ENCODE assay signal across 19 cellular contexts in genomic region chr6:121664199-121664598, GRCh38.
DNase-seq lines count a peak whose midpoint lies in the region; ATAC-seq and TF ChIP-seq lines count a peak whose summit lies in the region.
"Had no signal": no experiment of that assay in that cellular context is flagged by ENCODE, and none has a peak within 500 bp of the region (broad histone marks: within the 10 kb centered on the region; RNA-seq: fewer than 3 reads in every experiment).

No MANE protein-coding gene starts in this region.

- H3K27ac ChIP-seq in DND-41 (ENCODE audit: low read length): no peak overlapping the region
- no peak overlapping the region for H3K27ac ChIP-seq in HEK293 (ENCODE audit: extremely low read depth, low read depth, low read length)
- H3K27ac ChIP-seq in mesenchymal stem cell (ENCODE audit: low read length, poor library complexity, severe bottlenecking): no peak overlapping the region
- H3K27ac ChIP-seq in mammary epithelial cell (ENCODE audit: insufficient read depth, low read depth, low read length): no peak overlapping the region
- H3K27ac ChIP-seq in PC-9: no peak overlapping the region
- H3K27ac ChIP-seq: BLaER1 treated with 17β-estradiol and CSF1 and Interleukin-3, amounts not matched to agents 10 nM and 100 nM; HL-60 had no signal

- no peak overlapping the region for H3K4me3 Mint-ChIP-seq in activated T-helper 1 cell treated with anti-CD3 and anti-CD28 coated beads, Interleukin-12 subunit alpha, Interleukin-12 subunit beta, Interleukin-2, Interleukin-4 antibody, amounts not matched to agents 30 ng/mL and 10 ng/mL and 1 ng/mL, durations not matched to agents 14 hours and 24 hours and 36 hours
- H3K4me3 Mint-ChIP-seq: B cell; CD8-positive, alpha-beta T cell; HFFc6 had no signal

- no peak overlapping the region for H3K23ac ChIP-seq in mesenchymal stem cell (ENCODE audit: low read length in 2 of 2)

- H2AFZ ChIP-seq in DND-41 (ENCODE audit: low read depth, low read length): no peak overlapping the region
- no peak overlapping the region for H2AFZ ChIP-seq in mesenchymal stem cell (ENCODE audit: low read depth, low read length)
- no peak overlapping the region for H2AFZ ChIP-seq in mammary epithelial cell (ENCODE audit: low read depth, low read length)
- no peak overlapping the region for H2AFZ ChIP-seq in PC-9

- peaks cover 6% of the 10 kb centered on the region for H3K9me3 Mint-ChIP-seq in activated T-helper 1 cell treated with anti-CD3 and anti-CD28 coated beads, Interleukin-12 subunit alpha, Interleukin-12 subunit beta, Interleukin-2, Interleukin-4 antibody, amounts not matched to agents 30 ng/mL and 10 ng/mL and 1 ng/mL, durations not matched to agents 14 hours and 24 hours and 36 hours
- H3K9me3 Mint-ChIP-seq: CD8-positive, alpha-beta T cell; HFFc6 had no signal

- dilution Hi-C loops in mammary epithelial cell (cut with HindIII; ENCODE audit: low sequenced_read_pairs): no loop called here

- H3K9me3 ChIP-seq in DND-41 (ENCODE audit: insufficient read depth, low read length, severe bottlenecking): no peaks in the 10 kb centered on the region
- H3K9me3 ChIP-seq in HEK293 (ENCODE audit: control insufficient read depth, insufficient read depth, low read depth, low read length): no peaks in the 10 kb centered on the region
- H3K9me3 ChIP-seq in mesenchymal stem cell (ENCODE audit: control insufficient read depth, low read length): no peaks in the 10 kb centered on the region
- H3K9me3 ChIP-seq in mammary epithelial cell (replicated peaks; ENCODE audit: insufficient read depth, low read length): no peaks in the 10 kb centered on the region
- H3K9me3 ChIP-seq in PC-9 (ENCODE audit: insufficient read depth, low read depth): peaks cover 34% of the 10 kb centered on the region
- H3K9me3 ChIP-seq: BLaER1 treated with 17β-estradiol and CSF1 and Interleukin-3, amounts not matched to agents 10 nM and 100 nM; HAP-1 had no signal

- DNase-seq in DND-41: no peak
- peak; percentile 46 for DNase-seq in OCI-M1 (lab: John Stamatoyannopoulos, UW)
- DNase-seq in mesenchymal stem cell: peak; percentile 28
- no peak for DNase-seq in activated T-helper 1 cell treated with anti-CD3 and anti-CD28 coated beads, Interleukin-12 subunit alpha, Interleukin-12 subunit beta, Interleukin-2, Interleukin-4 antibody, amounts not matched to agents 30 ng/mL and 10 ng/mL and 1 ng/mL, durations not matched to agents 14 hours and 24 hours and 36 hours (ENCODE audit: low spot score)
- DNase-seq in NCI-H1092 (lab: John Stamatoyannopoulos, UW): no peak
- no peak for DNase-seq in mammary epithelial cell
- no peak for DNase-seq in PC-9
- DNase-seq: 8988T; Calu3; CD8-positive, alpha-beta T cell; DMS79 treated with DMSO at 0.1 percent for 48 hours; EL; HFFc6 had no signal

- H3K4ac ChIP-seq in mesenchymal stem cell (ENCODE audit: low read depth in 1 of 2, low read length in 2 of 2): no peak overlapping the region

- H3K36me3 Mint-ChIP-seq in activated T-helper 1 cell treated with anti-CD3 and anti-CD28 coated beads, Interleukin-12 subunit alpha, Interleukin-12 subunit beta, Interleukin-2, Interleukin-4 antibody, amounts not matched to agents 30 ng/mL and 10 ng/mL and 1 ng/mL, durations not matched to agents 14 hours and 24 hours and 36 hours (ENCODE audit: low read depth): no peaks in the 10 kb centered on the region
- H3K36me3 Mint-ChIP-seq: CD8-positive, alpha-beta T cell had no signal

- H3K4me1 Mint-ChIP-seq in activated T-helper 1 cell treated with anti-CD3 and anti-CD28 coated beads, Interleukin-12 subunit alpha, Interleukin-12 subunit beta, Interleukin-2, Interleukin-4 antibody, amounts not matched to agents 30 ng/mL and 10 ng/mL and 1 ng/mL, durations not matched to agents 14 hours and 24 hours and 36 hours (ENCODE audit: low read depth): no peaks in the 10 kb centered on the region
- H3K4me1 Mint-ChIP-seq: B cell had no signal

- no peak overlapping the region for H3K9ac ChIP-seq in DND-41 (ENCODE audit: low read depth, low read length)
- no peak overlapping the region for H3K9ac ChIP-seq in mesenchymal stem cell (ENCODE audit: low read length)
- no peak overlapping the region for H3K9ac ChIP-seq in mammary epithelial cell (ENCODE audit: insufficient read depth, low read length)
- H3K9ac ChIP-seq: BLaER1 treated with 17β-estradiol and CSF1 and Interleukin-3, amounts not matched to agents 10 nM and 100 nM had no signal

- no peak overlapping the region for H3K14ac ChIP-seq in mesenchymal stem cell (ENCODE audit: low read length in 2 of 2)

- CTCF ChIA-PET in HEK293 (lab: Yijun Ruan, JAX): interaction anchor here (1.0 kb wide), 1 partner anchor 234 kb away, joined by 3 read pairs; no protein-coding TSS in a partner anchor
- CTCF ChIA-PET in mammary epithelial cell (lab: Charles Lee; ENCODE audit: low non-redundant PET): no interaction called here
- CTCF ChIA-PET in PC-9 (lab: Charles Lee): no interaction called here

- no peak overlapping the region for H2BK5ac ChIP-seq in mesenchymal stem cell (ENCODE audit: low read depth, low read length, poor library complexity, severe bottlenecking)

- no peak overlapping the region for H2AK5ac ChIP-seq in mesenchymal stem cell (ENCODE audit: low read length, severe bottlenecking)

- H3K36me3 ChIP-seq in DND-41 (ENCODE audit: insufficient read depth, low read length) (no peaks in the 10 kb centered on the region), HEK293 (ENCODE audit: control insufficient read depth in 2 of 2, insufficient read depth in 1 of 2, low read length in 2 of 2) (no peaks in the 10 kb centered on the region), mesenchymal stem cell (ENCODE audit: control insufficient read depth in 1 of 2, insufficient read depth in 2 of 2, low read depth in 1 of 2, low read length in 2 of 2) (no peaks in the 10 kb centered on the region), mammary epithelial cell (ENCODE audit: insufficient read depth, low read length) (no peaks in the 10 kb centered on the region), PC-9 (ENCODE audit: low read depth) (no peaks in the 10 kb centered on the region)
- H3K36me3 ChIP-seq: BLaER1 treated with 17β-estradiol and CSF1 and Interleukin-3, amounts not matched to agents 10 nM and 100 nM; HAP-1 had no signal

- H3K4me1 ChIP-seq in DND-41 (ENCODE audit: insufficient read depth, low read length): no peaks in the 10 kb centered on the region
- H3K4me1 ChIP-seq in HEK293 (ENCODE audit: control insufficient read depth, insufficient read depth, low read length): no peaks in the 10 kb centered on the region
- H3K4me1 ChIP-seq in mesenchymal stem cell (ENCODE audit: control insufficient read depth, insufficient read depth, low read depth, low read length): no peaks in the 10 kb centered on the region
- peaks cover 6% of the 10 kb centered on the region for H3K4me1 ChIP-seq in mammary epithelial cell (ENCODE audit: insufficient read depth, low read length)
- peaks cover 17% of the 10 kb centered on the region for H3K4me1 ChIP-seq in PC-9 (replicated peaks; ENCODE audit: insufficient read depth)
- H3K4me1 ChIP-seq: HAP-1 had no signal

- no peak for TF ChIP-seq CTCF in DND-41 (IDR thresholded peaks at IDR 0.05; ENCODE audit: borderline replicate concordance, extremely low read depth, low read length, poor library complexity, severe bottlenecking)
- TF ChIP-seq CTCF in HEK293 (tag by site-specific recombination; IDR thresholded peaks at IDR 0.05): no peak
- TF ChIP-seq CTCF in mammary epithelial cell (conservative IDR thresholded peaks at IDR 0.05 in 1 of 2, IDR thresholded peaks at IDR 0.05 in 1 of 2; ENCODE audit: extremely low read depth in 1 of 2, insufficient read depth in 1 of 2, low read depth in 1 of 2, low read length in 2 of 2): no peak
- no peak for TF ChIP-seq CTCF in PC-9 (conservative IDR thresholded peaks at IDR 0.05)

- WGBS in mesenchymal stem cell: 86% methylated on average over 1 of the region's 1 CpG
- WGBS in mammary epithelial cell (ENCODE audit: low coverage, missing lambda C conversion rate): 100% methylated on average over 1 of the region's 1 CpG

- H3K4me2 ChIP-seq in DND-41 (ENCODE audit: insufficient read depth, low read length) (no peak overlapping the region), mesenchymal stem cell (ENCODE audit: low read length, poor library complexity, severe bottlenecking) (no peak overlapping the region), mammary epithelial cell (ENCODE audit: insufficient read depth, low read depth, low read length) (no peak overlapping the region), PC-9 (no peak overlapping the region)
- H3K4me2 ChIP-seq: BLaER1 treated with 17β-estradiol and CSF1 and Interleukin-3, amounts not matched to agents 10 nM and 100 nM had no signal

- 0 out of 3 replicates have a peak, but pooled peaks have one; percentile 29 for ATAC-seq in DND-41 (ENCODE audit: insufficient read depth, low read depth)
- ATAC-seq: CD8-positive, alpha-beta T cell; K562 had no signal

- H4K20me1 ChIP-seq in DND-41 (ENCODE audit: insufficient read depth, low read length): no peaks in the 10 kb centered on the region
- no peaks in the 10 kb centered on the region for H4K20me1 ChIP-seq in mammary epithelial cell (ENCODE audit: insufficient read depth, low read length)
- H4K20me1 ChIP-seq in PC-9 (ENCODE audit: insufficient read depth): no peaks in the 10 kb centered on the region
- H4K20me1 ChIP-seq: BLaER1 treated with 17β-estradiol and CSF1 and Interleukin-3, amounts not matched to agents 10 nM and 100 nM had no signal

- peak overlapping the region in 1 of 2 experiments; percentile 59 for H2BK12ac ChIP-seq in mesenchymal stem cell (ENCODE audit: low read length in 2 of 2)

- no peak overlapping the region for H2BK15ac ChIP-seq in mesenchymal stem cell (ENCODE audit: low read depth, poor library complexity, severe bottlenecking)

- H4K8ac ChIP-seq in mesenchymal stem cell (ENCODE audit: low read length): no peak overlapping the region

- no peak overlapping the region for H2BK120ac ChIP-seq in mesenchymal stem cell (ENCODE audit: low read depth, low read length)

- H3K79me2 ChIP-seq in DND-41 (ENCODE audit: insufficient read depth, low read length): no peaks in the 10 kb centered on the region
- no peaks in the 10 kb centered on the region for H3K79me2 ChIP-seq in mammary epithelial cell (ENCODE audit: insufficient read depth, low read length)
- no peaks in the 10 kb centered on the region for H3K79me2 ChIP-seq in PC-9 (ENCODE audit: low read depth)

- BruUV-seq in mammary epithelial cell (replicated peaks; lab: Mats Ljungman, UMichigan) (no TSS peak), PC-9 (replicated peaks; lab: Mats Ljungman, UMichigan) (no TSS peak)

- H3F3A ChIP-seq in PC-9 (ENCODE audit: insufficient read depth, low read depth): no peaks in the 10 kb centered on the region; the same call in 1 of the 2 replicates

- H3K79me1 ChIP-seq in mesenchymal stem cell (replicated peaks; ENCODE audit: low read length, poor library complexity, severe bottlenecking): no peaks in the 10 kb centered on the region

- intact Hi-C loops in activated T-helper 1 cell treated with anti-CD3 and anti-CD28 coated beads, Interleukin-12 subunit alpha, Interleukin-12 subunit beta, Interleukin-2, Interleukin-4 antibody, amounts not matched to agents 30 ng/mL and 10 ng/mL and 1 ng/mL, durations not matched to agents 14 hours and 24 hours and 36 hours (cut with micrococcal nuclease): no loop called here
- intact Hi-C loops in mammary epithelial cell (cut with micrococcal nuclease): no loop called here
- intact Hi-C loops in PC-9 (cut with micrococcal nuclease; ENCODE audit: unreplicated experiment): no loop called here

- H4K91ac ChIP-seq in mesenchymal stem cell (ENCODE audit: low read length): no peak overlapping the region

- H3K27ac Mint-ChIP-seq in activated T-helper 1 cell treated with anti-CD3 and anti-CD28 coated beads, Interleukin-12 subunit alpha, Interleukin-12 subunit beta, Interleukin-2, Interleukin-4 antibody, amounts not matched to agents 30 ng/mL and 10 ng/mL and 1 ng/mL, durations not matched to agents 14 hours and 24 hours and 36 hours: no peak overlapping the region
- H3K27ac Mint-ChIP-seq: B cell; CD8-positive, alpha-beta T cell; HFFc6 had no signal

- no peaks in the 10 kb centered on the region for H3K27me3 Mint-ChIP-seq in activated T-helper 1 cell treated with anti-CD3 and anti-CD28 coated beads, Interleukin-12 subunit alpha, Interleukin-12 subunit beta, Interleukin-2, Interleukin-4 antibody, amounts not matched to agents 30 ng/mL and 10 ng/mL and 1 ng/mL, durations not matched to agents 14 hours and 24 hours and 36 hours (ENCODE audit: insufficient read depth)
- H3K27me3 Mint-ChIP-seq: B cell had no signal

- no peaks in the 10 kb centered on the region for H3K9me2 ChIP-seq in PC-9 (ENCODE audit: insufficient read depth)

- H3K27me3 ChIP-seq in DND-41 (ENCODE audit: insufficient read depth, low read length, poor library complexity) (no peaks in the 10 kb centered on the region), mesenchymal stem cell (ENCODE audit: control insufficient read depth in 1 of 2, insufficient read depth in 1 of 2, low read length in 2 of 2) (no peaks in the 10 kb centered on the region), mammary epithelial cell (ENCODE audit: insufficient read depth, low read length) (no peaks in the 10 kb centered on the region), PC-9 (ENCODE audit: insufficient read depth, low read depth) (no peaks in the 10 kb centered on the region)
- H3K27me3 ChIP-seq: BLaER1 treated with 17β-estradiol and CSF1 and Interleukin-3, amounts not matched to agents 10 nM and 100 nM had no signal

- POLR2A ChIA-PET in HEK293 (lab: Yijun Ruan, JAX) (no interaction called here), PC-9 (lab: Charles Lee; ENCODE audit: unreplicated experiment) (no interaction called here)

- no peak overlapping the region for H3K4me3 ChIP-seq in DND-41 (ENCODE audit: low read depth in 1 of 2, low read length in 2 of 2)
- no peak overlapping the region for H3K4me3 ChIP-seq in HEK293 (ENCODE audit: low read depth, low read length)
- no peak overlapping the region for H3K4me3 ChIP-seq in mesenchymal stem cell (ENCODE audit: insufficient read depth in 1 of 2, low read depth in 1 of 2, low read length in 2 of 2)
- H3K4me3 ChIP-seq in mammary epithelial cell (replicated peaks in 1 of 3; ENCODE audit: insufficient read depth in 1 of 3, low read depth in 2 of 3, low read length in 3 of 3): no peak overlapping the region
- H3K4me3 ChIP-seq in PC-9: no peak overlapping the region
- H3K4me3 ChIP-seq: BLaER1 treated with 17β-estradiol and CSF1 and Interleukin-3, amounts not matched to agents 10 nM and 100 nM; HAP-1; K562 had no signal

- no peak overlapping the region for H3K18ac ChIP-seq in mesenchymal stem cell (ENCODE audit: low read depth in 1 of 2, low read length in 2 of 2)

- in situ Hi-C loops in mammary epithelial cell (cut with MboI; ENCODE audit: low sequenced_read_pairs in 2 of 2): no loop called here

Comparison
In these comparisons a context has a peak if more than half of its experiments do, and no peak if none do; other contexts are left out.
1. DNase-seq: peak in OCI-M1 (single experiment) and mesenchymal stem cell (single experiment); none in DND-41 (single experiment), activated T-helper 1 cell treated with anti-CD3 and anti-CD28 coated beads, Interleukin-12 subunit alpha, Interleukin-12 subunit beta, Interleukin-2, Interleukin-4 antibody, amounts not matched to agents 30 ng/mL and 10 ng/mL and 1 ng/mL, durations not matched to agents 14 hours and 24 hours and 36 hours (single experiment), NCI-H1092 (single experiment), mammary epithelial cell (single experiment) and PC-9 (0 of 2).